ENCODE assay signal across 1 cellular context in the genomic region with DNA sequence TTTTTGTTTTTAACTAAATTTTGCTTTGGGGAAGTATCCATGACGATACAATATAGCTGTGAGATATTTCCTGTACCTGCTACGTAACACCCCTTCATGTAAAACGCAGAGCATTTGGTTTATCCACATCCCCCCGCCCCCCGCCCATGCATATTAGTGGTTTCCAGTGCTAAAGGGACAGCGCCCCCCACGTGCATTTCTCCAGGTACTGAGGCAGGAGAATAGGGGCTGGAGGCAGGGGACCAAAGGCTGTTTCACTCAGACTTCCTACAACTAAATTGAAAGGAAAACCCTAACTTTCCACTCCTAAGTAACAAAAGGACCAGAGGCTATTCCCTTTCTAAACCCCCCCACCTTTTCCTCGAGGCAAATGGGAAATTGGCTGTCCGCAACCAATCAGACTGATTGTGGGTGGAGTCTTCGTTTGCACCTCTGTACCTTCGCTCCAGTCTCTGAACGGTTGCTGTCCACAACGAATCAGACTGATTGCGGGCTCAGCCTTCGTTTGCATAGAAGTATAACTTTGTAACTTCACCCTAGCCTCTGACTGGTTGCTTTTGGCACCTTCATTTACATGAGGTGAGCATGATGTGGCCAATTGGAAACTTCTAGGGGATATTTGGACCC.
TF ChIP-seq lines count a peak whose summit lies in the region.

No MANE protein-coding gene starts in this region.

TF ChIP-seq in K562, 482 proteins besides CTCF, POLR2A, EP300 and RAD21 (continued from another document):
- TF ChIP-seq, protein P1, sequence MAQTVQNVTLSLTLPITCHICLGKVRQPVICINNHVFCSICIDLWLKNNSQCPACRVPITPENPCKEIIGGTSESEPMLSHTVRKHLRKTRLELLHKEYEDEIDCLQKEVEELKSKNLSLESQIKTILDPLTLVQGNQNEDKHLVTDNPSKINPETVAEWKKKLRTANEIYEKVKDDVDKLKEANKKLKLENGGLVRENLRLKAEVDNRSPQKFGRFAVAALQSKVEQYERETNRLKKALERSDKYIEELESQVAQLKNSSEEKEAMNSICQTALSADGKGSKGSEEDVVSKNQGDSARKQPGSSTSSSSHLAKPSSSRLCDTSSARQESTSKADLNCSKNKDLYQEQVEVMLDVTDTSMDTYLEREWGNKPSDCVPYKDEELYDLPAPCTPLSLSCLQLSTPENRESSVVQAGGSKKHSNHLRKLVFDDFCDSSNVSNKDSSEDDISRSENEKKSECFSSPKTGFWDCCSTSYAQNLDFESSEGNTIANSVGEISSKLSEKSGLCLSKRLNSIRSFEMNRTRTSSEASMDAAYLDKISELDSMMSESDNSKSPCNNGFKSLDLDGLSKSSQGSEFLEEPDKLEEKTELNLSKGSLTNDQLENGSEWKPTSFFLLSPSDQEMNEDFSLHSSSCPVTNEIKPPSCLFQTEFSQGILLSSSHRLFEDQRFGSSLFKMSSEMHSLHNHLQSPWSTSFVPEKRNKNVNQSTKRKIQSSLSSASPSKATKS (CRISPR knock-in tag; IDR thresholded peaks at IDR 0.05) = no peak
- no peak for TF ChIP-seq ZNF224 (CRISPR knock-in tag; IDR thresholded peaks at IDR 0.05)
- no peak for TF ChIP-seq EGR1 (conservative IDR thresholded peaks at IDR 0.05)
- TF ChIP-seq, protein P2, sequence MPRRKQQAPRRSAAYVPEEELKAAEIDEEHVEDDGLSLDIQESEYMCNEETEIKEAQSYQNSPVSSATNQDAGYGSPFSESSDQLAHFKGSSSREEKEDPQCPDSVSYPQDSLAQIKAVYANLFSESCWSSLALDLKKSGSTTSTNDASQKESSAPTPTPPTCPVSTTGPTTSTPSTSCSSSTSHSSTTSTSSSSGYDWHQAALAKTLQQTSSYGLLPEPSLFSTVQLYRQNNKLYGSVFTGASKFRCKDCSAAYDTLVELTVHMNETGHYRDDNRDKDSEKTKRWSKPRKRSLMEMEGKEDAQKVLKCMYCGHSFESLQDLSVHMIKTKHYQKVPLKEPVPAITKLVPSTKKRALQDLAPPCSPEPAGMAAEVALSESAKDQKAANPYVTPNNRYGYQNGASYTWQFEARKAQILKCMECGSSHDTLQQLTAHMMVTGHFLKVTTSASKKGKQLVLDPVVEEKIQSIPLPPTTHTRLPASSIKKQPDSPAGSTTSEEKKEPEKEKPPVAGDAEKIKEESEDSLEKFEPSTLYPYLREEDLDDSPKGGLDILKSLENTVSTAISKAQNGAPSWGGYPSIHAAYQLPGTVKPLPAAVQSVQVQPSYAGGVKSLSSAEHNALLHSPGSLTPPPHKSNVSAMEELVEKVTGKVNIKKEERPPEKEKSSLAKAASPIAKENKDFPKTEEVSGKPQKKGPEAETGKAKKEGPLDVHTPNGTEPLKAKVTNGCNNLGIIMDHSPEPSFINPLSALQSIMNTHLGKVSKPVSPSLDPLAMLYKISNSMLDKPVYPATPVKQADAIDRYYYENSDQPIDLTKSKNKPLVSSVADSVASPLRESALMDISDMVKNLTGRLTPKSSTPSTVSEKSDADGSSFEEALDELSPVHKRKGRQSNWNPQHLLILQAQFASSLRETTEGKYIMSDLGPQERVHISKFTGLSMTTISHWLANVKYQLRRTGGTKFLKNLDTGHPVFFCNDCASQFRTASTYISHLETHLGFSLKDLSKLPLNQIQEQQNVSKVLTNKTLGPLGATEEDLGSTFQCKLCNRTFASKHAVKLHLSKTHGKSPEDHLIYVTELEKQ (CRISPR knock-in tag; IDR thresholded peaks at IDR 0.05) = no peak
- no peak for TF ChIP-seq ZSCAN29 (IDR thresholded peaks at IDR 0.05)
- no peak for TF ChIP-seq NR4A1 (CRISPR knock-in tag; IDR thresholded peaks at IDR 0.05)
- TF ChIP-seq NR4A1 (tag; IDR thresholded peaks at IDR 0.05) = no peak
TF ChIP-seq in K562: peak in this region for 2.
